ENCODE assay signal across 8 cellular contexts in genomic region chr7:2018786-2019692, GRCh38.
DNase-seq lines count a peak whose midpoint lies in the region; ATAC-seq lines count a peak whose summit lies in the region.

No MANE protein-coding gene starts in this region.

- no peaks in the 10 kb centered on the region for H4K20me1 ChIP-seq in GM23248 (ENCODE audit: insufficient read depth)

- DNase-seq in GM23248 (peak; percentile 95), SW480 (ENCODE audit: low spot score) (peak; percentile 56), Right ventricle myocardium inferior (ENCODE audit: missing footprints) (peak; percentile 77), germinal center (ENCODE audit: low spot score) (no peak)
- no peak for DNase-seq in central memory CD4-positive, alpha-beta T cell
- DNase-seq in stimulated activated naive CD8-positive, alpha-beta T cell treated with anti-CD3 and anti-CD28 coated beads, Interleukin-15, Interleukin-2, amounts not matched to agents 100 U/mL and 50 U/mL, for 24 hours: no peak

- H3K4me3 ChIP-seq in GM23248 (peak overlapping the region; percentile 52), rectal smooth muscle tissue (ENCODE audit: low read length) (no peak overlapping the region)

- peaks cover 9% of the 10 kb centered on the region for H3F3A ChIP-seq in GM23248 (ENCODE audit: insufficient read depth)

- 1% methylated on average over 24 to 32 of the region's 32 CpGs for WGBS in GM23248 (ENCODE audit: low coverage in 1 of 2, low lambda C conversion rate in 2 of 2, missing lambda C conversion rate in 2 of 2), 2 experiments

- H3K36me3 ChIP-seq in GM23248 (ENCODE audit: low read depth) (no peaks in the 10 kb centered on the region), rectal smooth muscle tissue (ENCODE audit: control insufficient read depth, insufficient read depth, low read length) (no peaks in the 10 kb centered on the region)

- in situ Hi-C loops in GM23248 (cut with MboI): no loop called here

- no peaks in the 10 kb centered on the region for H3K79me2 ChIP-seq in GM23248 (ENCODE audit: insufficient read depth)

- no peaks in the 10 kb centered on the region for H3K9me3 ChIP-seq in GM23248 (ENCODE audit: low read depth)

- H2AFZ ChIP-seq in GM23248: peak overlapping the region; percentile 55

- H3K27ac ChIP-seq in GM23248: peak overlapping the region; percentile 99
- H3K27ac ChIP-seq in rectal smooth muscle tissue (ENCODE audit: low read depth, low read length): peak overlapping the region; percentile 39

- intact Hi-C loops in Right ventricle myocardium inferior (cut with DNase I): no loop called here

- no peaks in the 10 kb centered on the region for H3K9me2 ChIP-seq in GM23248 (ENCODE audit: insufficient read depth)

- H3K4me2 ChIP-seq in GM23248 (ENCODE audit: unreplicated experiment): peak overlapping the region; percentile 78

- H3K4me1 ChIP-seq in GM23248 (ENCODE audit: insufficient read depth) (peaks cover 23% of the 10 kb centered on the region), rectal smooth muscle tissue (ENCODE audit: control insufficient read depth, insufficient read depth, low read length) (no peaks in the 10 kb centered on the region)

- ATAC-seq in Right ventricle myocardium inferior (peak; percentile 70), GM18907 (IDR thresholded peaks at IDR 0.05; ENCODE audit: unreplicated experiment) (no peak)
- ATAC-seq in stimulated activated naive CD8-positive, alpha-beta T cell treated with anti-CD3 and anti-CD28 coated beads, Interleukin-15, Interleukin-2, amounts not matched to agents 100 U/mL and 50 U/mL, for 24 hours: no peak

- H3K27me3 ChIP-seq in GM23248 (replicated peaks; ENCODE audit: insufficient read depth) (no peaks in the 10 kb centered on the region), rectal smooth muscle tissue (ENCODE audit: control insufficient read depth, insufficient read depth, low read length) (no peaks in the 10 kb centered on the region)

- peak overlapping the region; percentile 86 for H3K9ac ChIP-seq in GM23248
- H3K9ac ChIP-seq in rectal smooth muscle tissue (ENCODE audit: low read length): no peak overlapping the region

Comparison
In these comparisons a context has a peak if more than half of its experiments do, and no peak if none do; other contexts are left out.
1. DNase-seq: peak in GM23248 (single experiment), SW480 (single experiment) and Right ventricle myocardium inferior (single experiment); none in central memory CD4-positive, alpha-beta T cell (single experiment), germinal center (single experiment) and stimulated activated naive CD8-positive, alpha-beta T cell treated with anti-CD3 and anti-CD28 coated beads, Interleukin-15, Interleukin-2, amounts not matched to agents 100 U/mL and 50 U/mL, for 24 hours (single experiment).